25 cellular contexts compared by ENCODE assay signal in genomic region chr22:19951351-19951750, GRCh38. TPM values are rescaled to one million over a fixed set of nuclear protein-coding genes. Genes with fewer than 3 reads are reported as not detected.
DNase-seq lines count a peak whose midpoint lies in the region; ATAC-seq, FAIRE-seq and TF ChIP-seq lines count a peak whose summit lies in the region.
"Had no signal": no experiment of that assay in that cellular context is flagged by ENCODE, and none has a peak within 500 bp of the region (broad histone marks: within the 10 kb centered on the region; RNA-seq: fewer than 3 reads in every experiment).

No MANE protein-coding gene starts in this region.

- ATAC-seq in HepG2 (peak; percentile 35), HG02678 (IDR thresholded peaks at IDR 0.05; ENCODE audit: unreplicated experiment) (no peak)

- H3K27me3 ChIP-seq in HepG2 (ENCODE audit: control insufficient read depth in 1 of 2, insufficient read depth in 2 of 2, low read length in 2 of 2) = no peaks in the 10 kb centered on the region
- H3K27me3 ChIP-seq: brain microvascular endothelial cell, sigmoid colon, suprapubic skin had no signal

- TF ChIP-seq EP300 in HepG2 (IDR thresholded peaks at IDR 0.05; ENCODE audit: low read depth in 2 of 2, low read length in 2 of 2) (no peak), HepG2 (CRISPR knock-in tag; IDR thresholded peaks at IDR 0.05; ENCODE audit: borderline replicate concordance) (no peak)

- TF ChIP-seq POLR2A in HepG2 (IDR thresholded peaks at IDR 0.05; ENCODE audit: insufficient read depth in 1 of 2, low read depth in 2 of 2, low read length in 2 of 2) = peak in 1 of 2 experiments; percentile 47; a peak in 1 of 4 replicates

- POLR2A ChIA-PET in HepG2 (lab: Yijun Ruan, JAX) = interaction anchor here (1.2 to 5.0 kb wide), 3 partner anchors 9 to 96 kb away, joined by 6 to 56 read pairs (median 12); partner anchors contain the start of genes COMT and TXNRD2

- H3K27me3 Mint-ChIP-seq in HFFc6 (ENCODE audit: insufficient read depth) (peaks cover 4% of the 10 kb centered on the region), chondrocyte (ENCODE audit: low read depth) (no peaks in the 10 kb centered on the region), endothelial cell (ENCODE audit: unreplicated experiment) (no peaks in the 10 kb centered on the region)
- H3K27me3 Mint-ChIP-seq: activated naive CD8-positive, alpha-beta T cell treated with anti-CD3 and anti-CD28 coated beads, Interleukin-2, amount 10 ng/mL, durations not matched to agents 7 days and 5 days; CD4-positive, CD25-positive, alpha-beta regulatory T cell; naive B cell had no signal

- H3K4me3 Mint-ChIP-seq in HFFc6 (no peak overlapping the region), chondrocyte (ENCODE audit: unreplicated experiment) (no peak overlapping the region), endothelial cell (ENCODE audit: unreplicated experiment) (no peak overlapping the region)
- H3K4me3 Mint-ChIP-seq: activated naive CD8-positive, alpha-beta T cell treated with anti-CD3 and anti-CD28 coated beads, Interleukin-2, amount 10 ng/mL, durations not matched to agents 7 days and 5 days had no signal

- peaks cover 14% of the 10 kb centered on the region for H3K36me3 Mint-ChIP-seq in HFFc6 (ENCODE audit: low read depth)
- peaks cover 5% of the 10 kb centered on the region for H3K36me3 Mint-ChIP-seq in chondrocyte (ENCODE audit: low read depth)
- no peaks in the 10 kb centered on the region for H3K36me3 Mint-ChIP-seq in endothelial cell (ENCODE audit: low read depth, unreplicated experiment)
- H3K36me3 Mint-ChIP-seq: naive B cell had no signal

- no peaks in the 10 kb centered on the region for H4K20me1 ChIP-seq in HepG2 (ENCODE audit: insufficient read depth, low read length)

- H3K9me3 ChIP-seq in HepG2 (ENCODE audit: low read length) = no peaks in the 10 kb centered on the region
- H3K9me3 ChIP-seq: sigmoid colon, suprapubic skin had no signal

- CTCF ChIA-PET in HepG2 (lab: Yijun Ruan, JAX; ENCODE audit: low intra/inter-chr PET ratio, low total read pairs) = no interaction called here

- in situ Hi-C loops in HepG2 (cut with HindIII; ENCODE audit: extremely low pct_ligation_motif_present, low pct_unique_long_range_greater_than_20kb) = no loop called here

- no peaks in the 10 kb centered on the region; a peak in 1 of 5 replicates for H3K36me3 ChIP-seq in HepG2 (replicated peaks in 1 of 2; ENCODE audit: control insufficient read depth in 1 of 2, insufficient read depth in 2 of 2, low read length in 2 of 2)
- H3K36me3 ChIP-seq: sigmoid colon, suprapubic skin had no signal

- H3K79me2 ChIP-seq in HepG2 (ENCODE audit: insufficient read depth, low read length) = peaks cover 5% of the 10 kb centered on the region

- H3K9me3 Mint-ChIP-seq in HFFc6 (no peaks in the 10 kb centered on the region), chondrocyte (ENCODE audit: low read depth) (no peaks in the 10 kb centered on the region), endothelial cell (ENCODE audit: unreplicated experiment) (no peaks in the 10 kb centered on the region)
- H3K9me3 Mint-ChIP-seq: activated naive CD8-positive, alpha-beta T cell treated with anti-CD3 and anti-CD28 coated beads, Interleukin-2, amount 10 ng/mL, durations not matched to agents 7 days and 5 days; CD4-positive, CD25-positive, alpha-beta regulatory T cell; naive B cell had no signal

- no TSS peak for BruUV-seq in HepG2 (replicated peaks; lab: Mats Ljungman, UMichigan)

- TF ChIP-seq CTCF in HFFc6 (IDR thresholded peaks at IDR 0.05) (no peak), chondrocyte (IDR thresholded peaks at IDR 0.05) (no peak), HepG2 (CRISPR knock-in tag; IDR thresholded peaks at IDR 0.05) (no peak), endothelial cell (IDR thresholded peaks at IDR 0.05; ENCODE audit: unreplicated experiment) (no peak)

- peaks cover 77% of the 10 kb centered on the region for H3K4me1 ChIP-seq in HepG2 (ENCODE audit: insufficient read depth, low read length)

- intact Hi-C loops in HepG2 (cut with micrococcal nuclease; ENCODE audit: unreplicated experiment) = no loop called here

- H3K4me2 ChIP-seq in HepG2 (ENCODE audit: low read depth, low read length) = peak overlapping the region; percentile 48

- WGBS in HepG2 (ENCODE audit: low lambda C conversion rate) = 57% methylated on average over 13 of the region's 13 CpGs

- no peak overlapping the region for H2AFZ ChIP-seq in HepG2 (ENCODE audit: low read length)

- H3K9ac ChIP-seq in HepG2 (ENCODE audit: insufficient read depth, low read depth, low read length) = peak overlapping the region; percentile 30; the same call in 1 of the 2 replicates

- FAIRE-seq in HepG2 (lab: Jason Lieb, UNC) = no peak
- FAIRE-seq: H54, RCC 7860 had no signal

- peak overlapping the region; percentile 86 for H3K27ac ChIP-seq in HepG2 (ENCODE audit: extremely low read length, insufficient read depth, low read length)
- H3K27ac ChIP-seq: brain microvascular endothelial cell, suprapubic skin had no signal

- DNase-seq in AG08396 (ENCODE audit: low spot score) = peak; percentile 1
- no peak for DNase-seq in HFFc6
- peak; percentile 35 for DNase-seq in chondrocyte (ENCODE audit: low spot score)
- no peak for DNase-seq in HepG2 (ENCODE audit: low spot score)
- DNase-seq in NCI-H146 treated with DMSO at 0.1 percent for 48 hours (lab: John Stamatoyannopoulos, UW; ENCODE audit: unreplicated experiment) = no peak
- no peak for DNase-seq in endothelial cell (ENCODE audit: low spot score)
- DNase-seq in activated CD8-positive, alpha-beta memory T cell treated with anti-CD3 and anti-CD28 coated beads for 24 hours = no peak
- DNase-seq: activated naive CD8-positive, alpha-beta T cell treated with anti-CD3 and anti-CD28 coated beads, Interleukin-2, amount 10 ng/mL, durations not matched to agents 7 days and 5 days; brain microvascular endothelial cell; CD4-positive, CD25-positive, alpha-beta regulatory T cell; GDM1; hippocampal formation; islet precursor cell; Karpas-422; mesenchymal stem cell; naive B cell; NCI-H2029 treated with DMSO at 0.1 percent for 48 hours; NCI-H446; NK-92 treated with Interleukin-12 subunit alpha and Interleukin-12 subunit beta, amount 100 ng/mL, for 24 hours; sigmoid colon; T1000 had no signal

- no peak overlapping the region for H3K4me3 ChIP-seq in HepG2 (replicated peaks in 1 of 3; ENCODE audit: insufficient read depth in 1 of 3, low read depth in 2 of 3, low read length in 3 of 3)
- H3K4me3 ChIP-seq: sigmoid colon, suprapubic skin had no signal

- peak overlapping the region; percentile 16 for H3K27ac Mint-ChIP-seq in HFFc6
- H3K27ac Mint-ChIP-seq in chondrocyte (ENCODE audit: unreplicated experiment) = no peak overlapping the region
- no peak overlapping the region for H3K27ac Mint-ChIP-seq in endothelial cell (ENCODE audit: unreplicated experiment)
- H3K27ac Mint-ChIP-seq: activated naive CD8-positive, alpha-beta T cell treated with anti-CD3 and anti-CD28 coated beads, Interleukin-2, amount 10 ng/mL, durations not matched to agents 7 days and 5 days had no signal

- peaks cover 52% of the 10 kb centered on the region for H3K4me1 Mint-ChIP-seq in HFFc6 (ENCODE audit: low read depth)
- peaks cover 47% of the 10 kb centered on the region for H3K4me1 Mint-ChIP-seq in chondrocyte (ENCODE audit: low read depth)
- H3K4me1 Mint-ChIP-seq in endothelial cell (ENCODE audit: unreplicated experiment) = peaks cover 18% of the 10 kb centered on the region

- no peak for TF ChIP-seq RAD21 in HepG2 (CRISPR knock-in tag; IDR thresholded peaks at IDR 0.05)

RNA-seq across cellular contexts. Expression of gene TXNRD2, which starts 9.7 kb away (rescaled TPM):
- 10 to 100 TPM; 24.8 to 30.6 (median 28.3) TPM for total RNA-seq in HFFc6 (2021; fragmentation: NEBNext Ultra II Directional; extraction: Animal tissue kit (Norgen Biotek cat#: 25700))
- total RNA-seq in chondrocyte = 12.5 to 15.8 TPM (median 14.1 TPM) in 3 replicates
- 16.4 and 18.6 TPM in 2 replicates for total RNA-seq in HepG2 (2016; rRNA removed; fragmentation: Illumina TruSeq; extraction: Trizol)
- total RNA-seq in HepG2 (2016; cell fraction: cytosol; rRNA removed; fragmentation: Illumina TruSeq; extraction: Trizol; ENCODE audit: low read depth) = 4.6 and 5.3 TPM in 2 replicates
- 16.6 and 20.5 TPM in 2 replicates for total RNA-seq in HepG2 (2016; cell fraction: insoluble cytoplasmic fraction; rRNA removed; fragmentation: Illumina TruSeq; extraction: Trizol)
- 7.4 and 8.1 TPM in 2 replicates for total RNA-seq in HepG2 (2016; cell fraction: membrane; rRNA removed; fragmentation: Illumina TruSeq; extraction: Trizol)
- total RNA-seq in HepG2 (2016; cell fraction: nucleus; rRNA removed; fragmentation: Illumina TruSeq; extraction: Trizol) = 17.3 and 19.7 TPM in 2 replicates
- polyA plus RNA-seq in HepG2 (2011; rRNA removed) = 17.5 and 23.4 TPM in 2 replicates
- 11.8 and 19.6 TPM in 2 replicates for polyA plus RNA-seq in HepG2 (2011; cell fraction: cytosol; rRNA removed)
- 74.7 and 94.3 TPM in 2 replicates for polyA plus RNA-seq in HepG2 (2011; cell fraction: nucleus; rRNA removed)
- polyA plus RNA-seq in HepG2 (2012) = 11.2 and 13.2 TPM in 2 replicates
- 3.6 and 4.0 TPM in 2 replicates for polyA plus RNA-seq in HepG2 (2016; cell fraction: cytosol; fragmentation: Illumina TruSeq; extraction: Trizol; ENCODE audit: low read depth)
- polyA plus RNA-seq in HepG2 (2016; cell fraction: insoluble cytoplasmic fraction; fragmentation: Illumina TruSeq; extraction: Trizol; ENCODE audit: low read depth) = 17.8 and 20.1 TPM in 2 replicates
- polyA plus RNA-seq in HepG2 (2016; cell fraction: membrane; fragmentation: Illumina TruSeq; extraction: Trizol; ENCODE audit: low read depth) = 5.9 and 6.5 TPM in 2 replicates
- 34.4 and 34.7 TPM in 2 replicates for polyA plus RNA-seq in HepG2 (2016; cell fraction: nucleus; fragmentation: Illumina TruSeq; extraction: Trizol; ENCODE audit: insufficient read depth, low read depth)
- 28.2 and 29.9 TPM in 2 replicates for polyA minus RNA-seq in HepG2 (2011; rRNA and poly(A)+ RNA removed; ENCODE audit: low replicate concordance)
- polyA minus RNA-seq in HepG2 (2011; cell fraction: cytosol; rRNA and poly(A)+ RNA removed) = 10.6 and 12.9 TPM in 2 replicates
- 24.5 and 27.3 TPM in 2 replicates for polyA minus RNA-seq in HepG2 (2011; cell fraction: nucleus; rRNA and poly(A)+ RNA removed)
- total RNA-seq in endothelial cell (ENCODE audit: unreplicated experiment) = 23.0 TPM

RNA-seq across cellular contexts. Expression of gene COMT, which starts 9.8 kb away (rescaled TPM):
- total RNA-seq in HFFc6 (2021; fragmentation: NEBNext Ultra II Directional; extraction: Animal tissue kit (Norgen Biotek cat#: 25700)) = 100 to 1,000 TPM; 215 to 306 (median 234) TPM
- total RNA-seq in chondrocyte = 66.6 to 186 TPM (median 177 TPM) in 3 replicates
- 144 and 162 TPM in 2 replicates for total RNA-seq in HepG2 (2016; rRNA removed; fragmentation: Illumina TruSeq; extraction: Trizol)
- total RNA-seq in HepG2 (2016; cell fraction: cytosol; rRNA removed; fragmentation: Illumina TruSeq; extraction: Trizol; ENCODE audit: low read depth) = 44.0 and 61.5 TPM in 2 replicates
- total RNA-seq in HepG2 (2016; cell fraction: insoluble cytoplasmic fraction; rRNA removed; fragmentation: Illumina TruSeq; extraction: Trizol) = 127 and 167 TPM in 2 replicates
- 60.4 and 90.3 TPM in 2 replicates for total RNA-seq in HepG2 (2016; cell fraction: membrane; rRNA removed; fragmentation: Illumina TruSeq; extraction: Trizol)
- 92.2 and 95.4 TPM in 2 replicates for total RNA-seq in HepG2 (2016; cell fraction: nucleus; rRNA removed; fragmentation: Illumina TruSeq; extraction: Trizol)
- 156 and 194 TPM in 2 replicates for polyA plus RNA-seq in HepG2 (2011; rRNA removed)
- polyA plus RNA-seq in HepG2 (2011; cell fraction: cytosol; rRNA removed) = 185 and 260 TPM in 2 replicates
- polyA plus RNA-seq in HepG2 (2011; cell fraction: nucleus; rRNA removed) = 192 TPM in 2 replicates
- polyA plus RNA-seq in HepG2 (2012) = 90.6 and 123 TPM in 2 replicates
- 59.9 and 87.6 TPM in 2 replicates for polyA plus RNA-seq in HepG2 (2016; cell fraction: cytosol; fragmentation: Illumina TruSeq; extraction: Trizol; ENCODE audit: low read depth)
- 139 and 159 TPM in 2 replicates for polyA plus RNA-seq in HepG2 (2016; cell fraction: insoluble cytoplasmic fraction; fragmentation: Illumina TruSeq; extraction: Trizol; ENCODE audit: low read depth)
- 62.3 and 85.6 TPM in 2 replicates for polyA plus RNA-seq in HepG2 (2016; cell fraction: membrane; fragmentation: Illumina TruSeq; extraction: Trizol; ENCODE audit: low read depth)
- 155 and 158 TPM in 2 replicates for polyA plus RNA-seq in HepG2 (2016; cell fraction: nucleus; fragmentation: Illumina TruSeq; extraction: Trizol; ENCODE audit: insufficient read depth, low read depth)
- 32.2 and 191 TPM in 2 replicates for polyA minus RNA-seq in HepG2 (2011; rRNA and poly(A)+ RNA removed; ENCODE audit: low replicate concordance)
- polyA minus RNA-seq in HepG2 (2011; cell fraction: cytosol; rRNA and poly(A)+ RNA removed) = 76.6 and 84.9 TPM in 2 replicates
- polyA minus RNA-seq in HepG2 (2011; cell fraction: nucleus; rRNA and poly(A)+ RNA removed) = 33.6 and 36.1 TPM in 2 replicates
- total RNA-seq in endothelial cell (ENCODE audit: unreplicated experiment) = 49.0 TPM

Comparison
In these comparisons a context has a peak if more than half of its experiments do, and no peak if none do; other contexts are left out.
1. DNase-seq: peak in AG08396 (single experiment) and chondrocyte (single experiment); none in HFFc6 (single experiment), HepG2 (single experiment), NCI-H146 treated with DMSO at 0.1 percent for 48 hours (single experiment), endothelial cell (single experiment) and activated CD8-positive, alpha-beta memory T cell treated with anti-CD3 and anti-CD28 coated beads for 24 hours (single experiment).